In genomic region chr22:26949193-26949592, GRCh38 we compare ENCODE assay signal across 12 cellular contexts.
DNase-seq lines count a peak whose midpoint lies in the region; ATAC-seq, FAIRE-seq and TF ChIP-seq lines count a peak whose summit lies in the region.
"Had no signal": no experiment of that assay in that cellular context is flagged by ENCODE, and none has a peak within 500 bp of the region (broad histone marks: within the 10 kb centered on the region; RNA-seq: fewer than 3 reads in every experiment).

No MANE protein-coding gene starts in this region.

- intact Hi-C loops in GM12878 (cut with micrococcal nuclease; ENCODE audit: unreplicated experiment) = no loop called here

- TF ChIP-seq CTCF in GM12878 (IDR thresholded peaks at IDR 0.05 in 2 of 3, conservative IDR thresholded peaks at IDR 0.05 in 1 of 3; ENCODE audit: control insufficient read depth in 2 of 3, extremely low read depth in 1 of 3, insufficient read depth in 1 of 3, low read depth in 3 of 3, low read length in 3 of 3) = no peak
- TF ChIP-seq CTCF in liver (IDR thresholded peaks at IDR 0.05; ENCODE audit: low read depth, low read length, missing input control) = no peak

- CTCF ChIA-PET in GM12878 (lab: Yijun Ruan, JAX) = no interaction called here

- WGBS in GM12878 (ENCODE audit: insufficient coverage, insufficient replicate concordance, low lambda C conversion rate, missing lambda C conversion rate) = 0% methylated on average over 3 of the region's 3 CpGs
- 76% methylated on average over 3 of the region's 3 CpGs for WGBS in liver

- TF ChIP-seq POLR2A in GM12878 (IDR thresholded peaks at IDR 0.05; ENCODE audit: low read depth, low read length) = no peak

- H3K27ac ChIP-seq in GM12878 (ENCODE audit: control insufficient read depth, insufficient read depth) (no peak overlapping the region), liver (ENCODE audit: low read depth in 1 of 2, low read length in 2 of 2) (no peak overlapping the region)

- in situ Hi-C loops in GM12878 (cut with MboI) = no loop called here

- POLR2A ChIA-PET in GM12878 (lab: Charles Lee) = no interaction called here

- H3K79me2 ChIP-seq in GM12878 (ENCODE audit: control insufficient read depth, insufficient read depth, low read length) = no peaks in the 10 kb centered on the region

- H3K4me3 ChIP-seq in GM12878 (no peak overlapping the region), liver (ENCODE audit: low read depth in 1 of 3, low read length in 3 of 3) (no peak overlapping the region)

- H4K20me1 ChIP-seq in GM12878 (ENCODE audit: control insufficient read depth, insufficient read depth) = no peaks in the 10 kb centered on the region

- no peak for TF ChIP-seq EP300 in GM12878 (IDR thresholded peaks at IDR 0.05; ENCODE audit: borderline replicate concordance in 1 of 2, control insufficient read depth in 1 of 2, low read depth in 2 of 2, low read length in 2 of 2)

- no peak overlapping the region for H2AFZ ChIP-seq in GM12878 (ENCODE audit: control insufficient read depth, low read depth, low read length)

- DNase-seq in GM03348 (ENCODE audit: low spot score) (peak; percentile 41), M059J (ENCODE audit: low read depth) (peak; percentile 32), GM12878 (ENCODE audit: low read depth, low spot score) (no peak), SIG-M5 treated with dmso at 0.1 percent for 504 hours (lab: John Stamatoyannopoulos, UW; ENCODE audit: unreplicated experiment) (no peak)
- DNase-seq in stimulated activated CD4-positive, alpha-beta T cell treated with anti-CD3 and anti-CD28 coated beads, Interleukin-12 subunit alpha, Interleukin-12 subunit beta, amount 100 ng/mL, for 4 hours = no peak
- DNase-seq: activated B cell treated with CpG ODN at 0.5 μM for 24 hours; activated effector memory CD4-positive, alpha-beta T cell treated with anti-CD3 and anti-CD28 coated beads, Interleukin-2, amount 50 U/mL, for 16 hours; DMS79 treated with DMSO at 0.1 percent for 48 hours; natural killer cell; stimulated activated naive CD4-positive, alpha-beta T cell had no signal

- H3K27me3 ChIP-seq in GM12878 (replicated peaks in 1 of 2; ENCODE audit: control insufficient read depth in 2 of 2, insufficient read depth in 2 of 2, low read length in 1 of 2) (no peaks in the 10 kb centered on the region; a peak in 1 of 4 replicates), liver (ENCODE audit: control insufficient read depth in 4 of 4, insufficient read depth in 4 of 4, low read length in 3 of 4) (peaks cover 0 to 8% (median 1%) of the 10 kb centered on the region in 4 donors)

- H3K4me2 ChIP-seq in GM12878 (ENCODE audit: control insufficient read depth, insufficient read depth) = no peak overlapping the region

- H3K4me1 ChIP-seq in GM12878 (ENCODE audit: control insufficient read depth, insufficient read depth, low read length) = no peaks in the 10 kb centered on the region
- no peaks in the 10 kb centered on the region for H3K4me1 ChIP-seq in liver (ENCODE audit: control insufficient read depth in 4 of 4, insufficient read depth in 4 of 4, low read length in 3 of 4)

- H3K9ac ChIP-seq in GM12878 (ENCODE audit: control insufficient read depth, insufficient read depth, low read length) (no peak overlapping the region), liver (ENCODE audit: low read depth in 1 of 2, low read length in 2 of 2) (no peak overlapping the region)

- BruUV-seq in GM12878 (replicated peaks; lab: Mats Ljungman, UMichigan) = no TSS peak

- SMC1A ChIA-PET in GM12878 (lab: Charles Lee; ENCODE audit: uncharacterized antibody, unreplicated experiment) = no interaction called here

- FAIRE-seq in GM12878 (lab: Jason Lieb, UNC) = no peak

- ATAC-seq in GM12878 (no peak), GM21528 (IDR thresholded peaks at IDR 0.05; ENCODE audit: low FRiP score, unreplicated experiment) (no peak)
- ATAC-seq: natural killer cell had no signal

- H3K9me3 ChIP-seq in GM12878 (replicated peaks; ENCODE audit: control insufficient read depth, insufficient read depth, low read length) (no peaks in the 10 kb centered on the region), liver (ENCODE audit: control insufficient read depth in 4 of 4, low read length in 3 of 4) (no peaks in the 10 kb centered on the region)

- H3K36me3 ChIP-seq in GM12878 (ENCODE audit: control insufficient read depth in 2 of 2, insufficient read depth in 2 of 2, low read length in 1 of 2) (no peaks in the 10 kb centered on the region), liver (ENCODE audit: control insufficient read depth in 4 of 4, insufficient read depth in 3 of 4, low read depth in 1 of 4, low read length in 3 of 4) (no peaks in the 10 kb centered on the region)

- RAD21 ChIA-PET in GM12878 (lab: Charles Lee; ENCODE audit: unreplicated experiment) = no interaction called here

- TF ChIP-seq RAD21 in GM12878 (IDR thresholded peaks at IDR 0.05; ENCODE audit: insufficient read depth, low read depth, low read length) (no peak), liver (IDR thresholded peaks at IDR 0.05) (no peak)

TF ChIP-seq in GM12878, 131 proteins besides CTCF, POLR2A, EP300 and RAD21:
- TF ChIP-seq MEF2B (IDR thresholded peaks at IDR 0.05; ENCODE audit: partially characterized antibody, poor library complexity, severe bottlenecking) = no peak
- TF ChIP-seq, protein P1, sequence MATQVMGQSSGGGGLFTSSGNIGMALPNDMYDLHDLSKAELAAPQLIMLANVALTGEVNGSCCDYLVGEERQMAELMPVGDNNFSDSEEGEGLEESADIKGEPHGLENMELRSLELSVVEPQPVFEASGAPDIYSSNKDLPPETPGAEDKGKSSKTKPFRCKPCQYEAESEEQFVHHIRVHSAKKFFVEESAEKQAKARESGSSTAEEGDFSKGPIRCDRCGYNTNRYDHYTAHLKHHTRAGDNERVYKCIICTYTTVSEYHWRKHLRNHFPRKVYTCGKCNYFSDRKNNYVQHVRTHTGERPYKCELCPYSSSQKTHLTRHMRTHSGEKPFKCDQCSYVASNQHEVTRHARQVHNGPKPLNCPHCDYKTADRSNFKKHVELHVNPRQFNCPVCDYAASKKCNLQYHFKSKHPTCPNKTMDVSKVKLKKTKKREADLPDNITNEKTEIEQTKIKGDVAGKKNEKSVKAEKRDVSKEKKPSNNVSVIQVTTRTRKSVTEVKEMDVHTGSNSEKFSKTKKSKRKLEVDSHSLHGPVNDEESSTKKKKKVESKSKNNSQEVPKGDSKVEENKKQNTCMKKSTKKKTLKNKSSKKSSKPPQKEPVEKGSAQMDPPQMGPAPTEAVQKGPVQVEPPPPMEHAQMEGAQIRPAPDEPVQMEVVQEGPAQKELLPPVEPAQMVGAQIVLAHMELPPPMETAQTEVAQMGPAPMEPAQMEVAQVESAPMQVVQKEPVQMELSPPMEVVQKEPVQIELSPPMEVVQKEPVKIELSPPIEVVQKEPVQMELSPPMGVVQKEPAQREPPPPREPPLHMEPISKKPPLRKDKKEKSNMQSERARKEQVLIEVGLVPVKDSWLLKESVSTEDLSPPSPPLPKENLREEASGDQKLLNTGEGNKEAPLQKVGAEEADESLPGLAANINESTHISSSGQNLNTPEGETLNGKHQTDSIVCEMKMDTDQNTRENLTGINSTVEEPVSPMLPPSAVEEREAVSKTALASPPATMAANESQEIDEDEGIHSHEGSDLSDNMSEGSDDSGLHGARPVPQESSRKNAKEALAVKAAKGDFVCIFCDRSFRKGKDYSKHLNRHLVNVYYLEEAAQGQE (IDR thresholded peaks at IDR 0.05; ENCODE audit: low read depth, low read length) = peak; percentile 82

TF ChIP-seq in liver, 16 proteins besides CTCF, POLR2A, EP300 and RAD21:
- TF ChIP-seq TAF1 (conservative IDR thresholded peaks at IDR 0.05) = no peak
- TF ChIP-seq FOXA1 (IDR thresholded peaks at IDR 0.05) = no peak
- no peak for TF ChIP-seq SP1 (IDR thresholded peaks at IDR 0.05)
- no peak for TF ChIP-seq NR2F2 (IDR thresholded peaks at IDR 0.05)
- TF ChIP-seq, protein P1 (IDR thresholded peaks at IDR 0.05) = peak; percentile 92
TF ChIP-seq in liver: peak in this region for 1.

Comparison
In these comparisons a context has a peak if more than half of its experiments do, and no peak if none do; other contexts are left out.
1. DNase-seq: peak in GM03348 (single experiment) and M059J (single experiment); none in GM12878 (single experiment), stimulated activated CD4-positive, alpha-beta T cell treated with anti-CD3 and anti-CD28 coated beads, Interleukin-12 subunit alpha, Interleukin-12 subunit beta, amount 100 ng/mL, for 4 hours (single experiment) and SIG-M5 treated with dmso at 0.1 percent for 504 hours (single experiment).